32 cellular contexts compared by ENCODE assay signal in genomic region chr14:59634617-59635016, GRCh38. TPM values are rescaled to one million over a fixed set of nuclear protein-coding genes. Genes with fewer than 3 reads are reported as not detected.
"Had no signal": no experiment of that assay in that cellular context is flagged by ENCODE, and none has a peak within 500 bp of the region (broad histone marks: within the 10 kb centered on the region; RNA-seq: fewer than 3 reads in every experiment).

No MANE protein-coding gene starts in this region.

- H3K9me3 Mint-ChIP-seq: activated CD4-positive, alpha-beta T cell treated with anti-CD3 and anti-CD28 coated beads, Interleukin-2, amount 10 ng/mL, durations not matched to agents 24 days and 14 days; activated naive CD4-positive, alpha-beta T cell treated with anti-CD3 and anti-CD28 coated beads, Interleukin-2, amount 50 U/mL, for 72 hours; activated T-helper 1 cell treated with anti-CD3 and anti-CD28 coated beads, Interleukin-12 subunit alpha, Interleukin-12 subunit beta, Interleukin-2, Interleukin-4 antibody, amounts not matched to agents 30 ng/mL and 10 ng/mL and 1 ng/mL, durations not matched to agents 14 hours and 24 hours and 36 hours; T-helper 1 cell treated with Interleukin-12 subunit alpha and Interleukin-12 subunit beta and Interleukin-4 antibody, amounts not matched to agents 30 μg/mL and 1 μg/mL, for 36 hours had no signal

- FAIRE-seq: astrocyte had no signal

- H3K4me3 Mint-ChIP-seq: activated B cell treated with CpG ODN at 0.5 μM for 24 hours; activated CD4-positive, alpha-beta T cell treated with anti-CD3 and anti-CD28 coated beads, Interleukin-2, amount 10 ng/mL, durations not matched to agents 24 days and 14 days; activated CD8-positive, alpha-beta memory T cell treated with anti-CD3 and anti-CD28 coated beads, Interleukin-2, amount 10 ng/mL, durations not matched to agents 7 days and 5 days; activated T-cell treated with anti-CD3 and anti-CD28 coated beads, Interleukin-2, amount 50 U/mL, for 24 hours; activated T-helper 1 cell treated with anti-CD3 and anti-CD28 coated beads, Interleukin-12 subunit alpha, Interleukin-12 subunit beta, Interleukin-2, Interleukin-4 antibody, amounts not matched to agents 30 ng/mL and 10 ng/mL and 1 ng/mL, durations not matched to agents 14 hours and 24 hours and 36 hours; brain; T-helper 1 cell treated with Interleukin-12 subunit alpha and Interleukin-12 subunit beta and Interleukin-4 antibody, amounts not matched to agents 30 μg/mL and 1 μg/mL, for 36 hours had no signal

- H3K27ac ChIP-seq: KMS-11, RWPE1, SJSA1 had no signal

- H3K27ac Mint-ChIP-seq: activated B cell treated with CpG ODN at 0.5 μM for 24 hours; activated CD4-positive, alpha-beta T cell treated with anti-CD3 and anti-CD28 coated beads, Interleukin-2, amount 10 ng/mL, durations not matched to agents 24 days and 14 days; activated CD8-positive, alpha-beta memory T cell treated with anti-CD3 and anti-CD28 coated beads, Interleukin-2, amount 10 ng/mL, durations not matched to agents 7 days and 5 days; activated T-cell treated with anti-CD3 and anti-CD28 coated beads, Interleukin-2, amount 50 U/mL, for 24 hours; activated T-helper 1 cell treated with anti-CD3 and anti-CD28 coated beads, Interleukin-12 subunit alpha, Interleukin-12 subunit beta, Interleukin-2, Interleukin-4 antibody, amounts not matched to agents 30 ng/mL and 10 ng/mL and 1 ng/mL, durations not matched to agents 14 hours and 24 hours and 36 hours; T-helper 1 cell treated with Interleukin-12 subunit alpha and Interleukin-12 subunit beta and Interleukin-4 antibody, amounts not matched to agents 30 μg/mL and 1 μg/mL, for 36 hours had no signal

- H3K36me3 ChIP-seq: MG63, SJSA1 had no signal

- H3K27me3 ChIP-seq: MG63 had no signal

- H3K36me3 Mint-ChIP-seq: activated CD8-positive, alpha-beta memory T cell treated with anti-CD3 and anti-CD28 coated beads, Interleukin-2, amount 10 ng/mL, durations not matched to agents 7 days and 5 days; activated naive CD4-positive, alpha-beta T cell treated with anti-CD3 and anti-CD28 coated beads, Interleukin-2, amount 50 U/mL, for 72 hours had no signal

- H3K9ac ChIP-seq: KMS-11 had no signal

- H3K4me2 ChIP-seq: KMS-11 had no signal

- H3K9me3 ChIP-seq: SJSA1 had no signal

- DNase-seq: activated B cell treated with CpG ODN at 0.5 μM for 24 hours; activated CD4-positive, alpha-beta T cell treated with anti-CD3 and anti-CD28 coated beads for 1 hour; activated CD4-positive, alpha-beta T cell treated with anti-CD3 and anti-CD28 coated beads, Interleukin-2, amount 10 ng/mL, durations not matched to agents 24 days and 14 days; activated CD4-positive, alpha-beta T cell treated with anti-CD3 and anti-CD28 coated beads, Interleukin-2, amount 50 U/mL, for 48 hours; activated CD8-positive, alpha-beta memory T cell treated with anti-CD3 and anti-CD28 coated beads, Interleukin-2, amount 10 ng/mL, durations not matched to agents 7 days and 5 days; activated effector memory CD4-positive, alpha-beta T cell treated with Interleukin-2 at 50 U/mL for 16 hours; activated naive CD4-positive, alpha-beta T cell; activated T-cell treated with anti-CD3 and anti-CD28 coated beads, Interleukin-2, amount 50 U/mL, for 24 hours; amygdala; cerebellar nuclear complex; MG63; MV-4-11; NCI-H1105 treated with DMSO at 0.1 percent for 48 hours; NCI-H146; NCI-H187 treated with DMSO at 0.1 percent for 48 hours; NCI-H2081 treated with DMSO at 0.1 percent for 48 hours; NCI-H446 treated with DMSO at 0.1 percent for 48 hours; NCI-H524 treated with DMSO at 0.1 percent for 48 hours; NCI-H82; OCI-M1; SHP77 had no signal

- ATAC-seq: activated CD8-positive, alpha-beta memory T cell treated with anti-CD3 and anti-CD28 coated beads, Interleukin-2, amount 10 ng/mL, durations not matched to agents 7 days and 5 days; activated naive CD4-positive, alpha-beta T cell treated with anti-CD3 and anti-CD28 coated beads, Interleukin-2, amount 50 U/mL, for 72 hours; Panc1; SK-N-SH treated with all-trans-retinoic acid at 6 μM for 48 hours had no signal

- H3K4me3 ChIP-seq: MG63, SJSA1 had no signal

- H3K4me1 Mint-ChIP-seq: activated CD4-positive, alpha-beta T cell treated with anti-CD3 and anti-CD28 coated beads, Interleukin-2, amount 10 ng/mL, durations not matched to agents 24 days and 14 days; activated CD8-positive, alpha-beta memory T cell treated with anti-CD3 and anti-CD28 coated beads, Interleukin-2, amount 10 ng/mL, durations not matched to agents 7 days and 5 days had no signal

RNA-seq across cellular contexts. Expression of gene CCDC175, which starts 58.0 kb away (rescaled TPM):
- total RNA-seq: activated B cell treated with CpG ODN at 0.5 μM for 24 hours; activated CD4-positive, alpha-beta T cell treated with anti-CD3 and anti-CD28 coated beads, Interleukin-2, amount 10 ng/mL, durations not matched to agents 24 days and 14 days; activated CD8-positive, alpha-beta memory T cell treated with anti-CD3 and anti-CD28 coated beads, Interleukin-2, amount 10 ng/mL, durations not matched to agents 7 days and 5 days; activated naive CD4-positive, alpha-beta T cell treated with anti-CD3 and anti-CD28 coated beads, Interleukin-2, amount 50 U/mL, for 72 hours; activated T-helper 1 cell treated with anti-CD3 and anti-CD28 coated beads, Interleukin-12 subunit alpha, Interleukin-12 subunit beta, Interleukin-2, Interleukin-4 antibody, amounts not matched to agents 30 ng/mL and 10 ng/mL and 1 ng/mL, durations not matched to agents 14 hours and 24 hours and 36 hours; astrocyte; cardiac septum; SJSA1 had no signal
